Comparison of ENCODE assay signal across 20 cellular contexts in genomic region chr4:5969336-5969735, GRCh38. TPM values are rescaled to one million over a fixed set of nuclear protein-coding genes. Genes with fewer than 3 reads are reported as not detected.
DNase-seq lines count a peak whose midpoint lies in the region; ATAC-seq and TF ChIP-seq lines count a peak whose summit lies in the region.
"Had no signal": no experiment of that assay in that cellular context is flagged by ENCODE, and none has a peak within 500 bp of the region (broad histone marks: within the 10 kb centered on the region; RNA-seq: fewer than 3 reads in every experiment).

No MANE protein-coding gene starts in this region.

- no peaks in the 10 kb centered on the region for H3K36me3 Mint-ChIP-seq in endodermal cell (ENCODE audit: low read depth)
- no peaks in the 10 kb centered on the region for H3K36me3 Mint-ChIP-seq in CD4-positive, alpha-beta T cell (ENCODE audit: low read depth)
- H3K36me3 Mint-ChIP-seq: CD14-positive monocyte; CD8-positive, alpha-beta T cell had no signal

- CTCF ChIA-PET in CD4-positive, alpha-beta T cell (lab: Charles Lee): no interaction called here

- POLR2A ChIA-PET in CD4-positive, alpha-beta T cell (lab: Charles Lee): no interaction called here

- DNase-seq in activated effector memory CD4-positive, alpha-beta T cell treated with anti-CD3 and anti-CD28 coated beads, Interleukin-2, amount 50 U/mL, for 16 hours: peak; percentile 28
- no peak for DNase-seq in activated effector memory CD4-positive, alpha-beta T cell treated with Interleukin-2 at 50 U/mL for 16 hours
- peak; percentile 25 for DNase-seq in G401 (ENCODE audit: low spot score)
- DNase-seq in endodermal cell: peak; percentile 33
- peak; percentile 20 for DNase-seq in upper lobe of right lung
- DNase-seq in CD4-positive, alpha-beta T cell: no peak
- DNase-seq: 8988T; Calu3; CD8-positive, alpha-beta T cell; DMS53; DND-41; EL; HCEC 1CT had no signal

- H3K27me3 Mint-ChIP-seq in endodermal cell (ENCODE audit: insufficient read depth): no peaks in the 10 kb centered on the region
- H3K27me3 Mint-ChIP-seq in CD4-positive, alpha-beta T cell: peaks cover 17% of the 10 kb centered on the region

- no peak overlapping the region for H3K27ac Mint-ChIP-seq in endodermal cell
- H3K27ac Mint-ChIP-seq in CD4-positive, alpha-beta T cell: no peak overlapping the region
- H3K27ac Mint-ChIP-seq: CD14-positive monocyte; CD8-positive, alpha-beta T cell had no signal

- H3K27ac ChIP-seq in endodermal cell (ENCODE audit: low read depth, low read length): no peak overlapping the region
- no peak overlapping the region for H3K27ac ChIP-seq in upper lobe of right lung
- H3K27ac ChIP-seq in CD4-positive, alpha-beta T cell (ENCODE audit: low read depth, low read length): no peak overlapping the region
- H3K27ac ChIP-seq: BLaER1, HL-60 had no signal

- intact Hi-C loops in upper lobe of right lung (cut with DNase I): no loop called here
- intact Hi-C loops in CD4-positive, alpha-beta T cell (cut with DNase I, micrococcal nuclease): no loop called here

- no peak overlapping the region for H3K9ac ChIP-seq in endodermal cell (ENCODE audit: extremely low read depth, low read length, poor library complexity, severe bottlenecking)
- H3K9ac ChIP-seq: BLaER1 had no signal

- no peak for TF ChIP-seq CTCF in endodermal cell (conservative IDR thresholded peaks at IDR 0.05)
- TF ChIP-seq CTCF in upper lobe of right lung (IDR thresholded peaks at IDR 0.05): no peak
- TF ChIP-seq CTCF in CD4-positive, alpha-beta T cell (IDR thresholded peaks at IDR 0.05): no peak

- no peak overlapping the region for H3K4me3 Mint-ChIP-seq in endodermal cell
- no peak overlapping the region for H3K4me3 Mint-ChIP-seq in CD4-positive, alpha-beta T cell
- H3K4me3 Mint-ChIP-seq: CD14-positive monocyte; CD8-positive, alpha-beta T cell had no signal

- in situ Hi-C loops in G401 (cut with HindIII; ENCODE audit: low sequenced_read_pairs): no loop called here

- no peaks in the 10 kb centered on the region for H3K27me3 ChIP-seq in endodermal cell (ENCODE audit: control insufficient read depth, insufficient read depth, low read length, poor library complexity, severe bottlenecking)
- no peaks in the 10 kb centered on the region for H3K27me3 ChIP-seq in upper lobe of right lung
- H3K27me3 ChIP-seq in CD4-positive, alpha-beta T cell (ENCODE audit: control insufficient read depth, insufficient read depth, low read length): no peaks in the 10 kb centered on the region
- H3K27me3 ChIP-seq: BLaER1 had no signal

- H3K36me3 ChIP-seq in endodermal cell (ENCODE audit: control insufficient read depth, insufficient read depth, low read length) (no peaks in the 10 kb centered on the region), upper lobe of right lung (no peaks in the 10 kb centered on the region)
- H3K36me3 ChIP-seq: BLaER1 had no signal

- no peak for ATAC-seq in upper lobe of right lung
- ATAC-seq in HG03045 (IDR thresholded peaks at IDR 0.05; ENCODE audit: unreplicated experiment): no peak
- no peak for ATAC-seq in CD4-positive, alpha-beta T cell (ENCODE audit: poor library complexity)
- ATAC-seq: CD8-positive, alpha-beta T cell had no signal

- H3K9me3 ChIP-seq in endodermal cell (ENCODE audit: control insufficient read depth, low read length): no peaks in the 10 kb centered on the region
- no peaks in the 10 kb centered on the region for H3K9me3 ChIP-seq in upper lobe of right lung
- no peaks in the 10 kb centered on the region for H3K9me3 ChIP-seq in CD4-positive, alpha-beta T cell (ENCODE audit: control insufficient read depth, low read length)
- H3K9me3 ChIP-seq: BLaER1 had no signal

- no peaks in the 10 kb centered on the region for H3K9me3 Mint-ChIP-seq in endodermal cell
- H3K9me3 Mint-ChIP-seq in CD4-positive, alpha-beta T cell: no peaks in the 10 kb centered on the region
- H3K9me3 Mint-ChIP-seq: CD14-positive monocyte; CD8-positive, alpha-beta T cell had no signal

- H3K4me3 ChIP-seq in endodermal cell (ENCODE audit: low read length): no peak overlapping the region
- H3K4me3 ChIP-seq in upper lobe of right lung: no peak overlapping the region
- H3K4me3 ChIP-seq: BLaER1 had no signal

- H3K4me1 Mint-ChIP-seq in endodermal cell: peaks cover 7% of the 10 kb centered on the region
- no peaks in the 10 kb centered on the region for H3K4me1 Mint-ChIP-seq in CD4-positive, alpha-beta T cell (ENCODE audit: low read depth)
- H3K4me1 Mint-ChIP-seq: CD14-positive monocyte had no signal

- H3K4me1 ChIP-seq in endodermal cell (ENCODE audit: control insufficient read depth, insufficient read depth, low read length): no peaks in the 10 kb centered on the region
- H3K4me1 ChIP-seq in upper lobe of right lung: no peaks in the 10 kb centered on the region

- 90 to 94% methylated on average over 3 to 5 of the region's 5 CpGs for WGBS in endodermal cell (ENCODE audit: insufficient coverage in 1 of 2, insufficient read length in 1 of 2), 2 experiments

RNA-seq across cellular contexts. Expression of gene C4orf50, which starts 48.9 kb away (rescaled TPM):
- not detected in 2 replicates for total RNA-seq in G401 (2014; rRNA removed; shearing (Covaris generic))
- total RNA-seq in endodermal cell (1 to 10 TPM in 1 of 2 donors, under 1 TPM in 1; 0.84 to 1.6 TPM), upper lobe of right lung (0.12 TPM)
- 0.11 TPM for polyA plus RNA-seq in endodermal cell (2013, experiment 1 of 2)
- 0.17 TPM for polyA plus RNA-seq in endodermal cell (2013, experiment 2 of 2)
- under 1 TPM; 0.16 to 0.20 TPM for total RNA-seq in CD4-positive, alpha-beta T cell
- total RNA-seq: A673, Calu3, HT1080 had no signal
- polyA plus RNA-seq: AG04450, CD14-positive monocyte had no signal

Comparison
In these comparisons a context has a peak if more than half of its experiments do, and no peak if none do; other contexts are left out.
1. DNase-seq: peak in activated effector memory CD4-positive, alpha-beta T cell treated with anti-CD3 and anti-CD28 coated beads, Interleukin-2, amount 50 U/mL, for 16 hours (single experiment), G401 (single experiment), endodermal cell (single experiment) and upper lobe of right lung (single experiment); none in activated effector memory CD4-positive, alpha-beta T cell treated with Interleukin-2 at 50 U/mL for 16 hours (single experiment) and CD4-positive, alpha-beta T cell (0 of 10).